ENCODE assay signal across 8 cellular contexts in the genomic region with DNA sequence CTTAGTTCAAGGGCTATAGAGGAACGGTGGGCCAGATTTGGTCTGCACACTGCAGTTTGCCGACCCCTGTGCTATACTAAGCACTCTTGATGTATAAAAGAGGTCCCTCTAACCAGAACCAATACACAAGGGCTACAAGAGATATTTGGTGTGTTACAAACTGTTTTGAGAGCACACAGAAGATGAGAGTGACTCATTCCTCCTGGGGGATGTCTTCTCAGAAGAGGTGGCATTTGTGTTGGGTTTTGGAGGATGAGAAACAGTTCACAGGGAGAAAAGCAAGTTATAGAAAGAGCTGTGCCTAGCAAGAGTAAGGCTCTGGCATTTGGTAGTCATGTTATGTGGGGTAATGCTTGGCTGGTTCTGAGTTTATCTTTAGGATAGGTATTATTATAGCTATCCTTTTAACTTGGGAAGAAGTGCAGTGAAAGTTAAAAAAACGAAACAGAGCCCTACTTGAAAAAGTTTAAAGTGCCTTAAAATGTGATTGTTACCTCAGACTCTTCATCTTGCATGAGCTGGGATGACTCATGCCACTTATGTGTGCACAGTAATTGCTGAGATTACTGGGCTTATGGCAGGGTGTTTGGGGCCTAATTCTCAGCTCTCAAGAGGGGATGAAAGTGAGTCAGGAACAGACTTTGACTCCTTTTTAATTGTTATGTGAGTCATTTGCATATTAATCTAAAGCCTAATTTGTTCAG.
DNase-seq lines count a peak whose midpoint lies in the region; ATAC-seq lines count a peak whose summit lies in the region.

No MANE protein-coding gene starts in this region.

- peak overlapping the region in 2 of 3 donors; percentile 5 to 61 for H3K4me3 Mint-ChIP-seq in T-cell

- H3F3A ChIP-seq in GM23248 (ENCODE audit: insufficient read depth) = peaks cover 10% of the 10 kb centered on the region

- H3K27me3 ChIP-seq in BLaER1 (no peaks in the 10 kb centered on the region), GM23248 (replicated peaks; ENCODE audit: insufficient read depth) (peaks cover 10% of the 10 kb centered on the region)

- POLR2A ChIA-PET in T-cell (lab: Charles Lee) = interaction anchor here in 1 of 2 donors (0.6 kb wide), 1 partner anchor 147 kb away, joined by 3 read pairs; no protein-coding TSS in a partner anchor

- WGBS in GM23248 (ENCODE audit: low coverage in 1 of 2, low lambda C conversion rate in 2 of 2, missing lambda C conversion rate in 2 of 2), 2 experiments = 42 to 53% methylated on average over 3 of the region's 3 CpGs

- ATAC-seq in T-cell (replicated peaks in 1 of 4) = peak in 2 of 4 experiments; percentile 50 to 63
- ATAC-seq in HG03571 (IDR thresholded peaks at IDR 0.05; ENCODE audit: unreplicated experiment) = no peak
- ATAC-seq in GM21737 (IDR thresholded peaks at IDR 0.05; ENCODE audit: unreplicated experiment) = no peak
- ATAC-seq in GM21423 (IDR thresholded peaks at IDR 0.05; ENCODE audit: unreplicated experiment) = no peak

- H3K36me3 Mint-ChIP-seq in T-cell = no peaks in the 10 kb centered on the region

- DNase-seq in GM23248 (peak; percentile 82), T-cell (no peak), islet precursor cell (peak; percentile 86), NCI-H2107 treated with DMSO at 0.1 percent for 48 hours (lab: John Stamatoyannopoulos, UW; ENCODE audit: unreplicated experiment) (no peak)

- H3K36me3 ChIP-seq in BLaER1 (no peaks in the 10 kb centered on the region), GM23248 (ENCODE audit: low read depth) (no peaks in the 10 kb centered on the region)

- peak overlapping the region; percentile 13; the same call in 1 of the 2 replicates for H3K4me3 ChIP-seq in BLaER1
- no peak overlapping the region for H3K4me3 ChIP-seq in GM23248

- H4K20me1 ChIP-seq in BLaER1 = no peaks in the 10 kb centered on the region
- H4K20me1 ChIP-seq in GM23248 (ENCODE audit: insufficient read depth) = no peaks in the 10 kb centered on the region

- CTCF ChIA-PET in T-cell (lab: Charles Lee) = no interaction called here

- H3K9me3 Mint-ChIP-seq in T-cell = no peaks in the 10 kb centered on the region

- H3K4me2 ChIP-seq in BLaER1 = peak overlapping the region; percentile 70
- peak overlapping the region; percentile 11 for H3K4me2 ChIP-seq in GM23248 (ENCODE audit: unreplicated experiment)

- peaks cover 33% of the 10 kb centered on the region for H3K4me1 ChIP-seq in BLaER1
- H3K4me1 ChIP-seq in GM23248 (ENCODE audit: insufficient read depth) = peaks cover 8% of the 10 kb centered on the region; the same call in 1 of the 2 replicates

- H3K9me3 ChIP-seq in BLaER1 (no peaks in the 10 kb centered on the region), GM23248 (ENCODE audit: low read depth) (peaks cover 2% of the 10 kb centered on the region)

- H3K27me3 Mint-ChIP-seq in T-cell = no peaks in the 10 kb centered on the region

- H3K9ac ChIP-seq in BLaER1 (peak overlapping the region; percentile 20; the same call in 1 of the 2 replicates), GM23248 (no peak overlapping the region)

- H3K27ac ChIP-seq in BLaER1 (peak overlapping the region; percentile 81), GM23248 (peak overlapping the region; percentile 23)

- peak overlapping the region; percentile 71 to 82 for H3K27ac Mint-ChIP-seq in T-cell

- in situ Hi-C loops in GM23248 (cut with MboI) = no loop called here

- H2AFZ ChIP-seq in GM23248 = peak overlapping the region; percentile 36; the same call in 1 of the 2 replicates

- no peaks in the 10 kb centered on the region for H3K79me2 ChIP-seq in GM23248 (ENCODE audit: insufficient read depth)

- H3K4me1 Mint-ChIP-seq in T-cell = peaks cover 19 to 21% (median 19%) of the 10 kb centered on the region in 3 donors

- H3K9me2 ChIP-seq in GM23248 (ENCODE audit: insufficient read depth) = no peaks in the 10 kb centered on the region

Comparison
In these comparisons a context has a peak if more than half of its experiments do, and no peak if none do; other contexts are left out.
1. DNase-seq: peak in GM23248 (single experiment) and islet precursor cell (single experiment); none in T-cell (0 of 34) and NCI-H2107 treated with DMSO at 0.1 percent for 48 hours (single experiment).